In genomic region chr2:118858485-118859156, GRCh38 we compare ENCODE assay signal across 19 cellular contexts. TPM values are rescaled to one million over a fixed set of nuclear protein-coding genes. Genes with fewer than 3 reads are reported as not detected.
"Had no signal": no experiment of that assay in that cellular context is flagged by ENCODE, and none has a peak within 500 bp of the region (broad histone marks: within the 10 kb centered on the region; RNA-seq: fewer than 3 reads in every experiment).

No MANE protein-coding gene starts in this region.

- DNase-seq: activated CD4-positive, alpha-beta memory T cell treated with anti-CD3 and anti-CD28 coated beads, Interleukin-2, amount 10 ng/mL, durations not matched to agents 7 days and 5 days; activated CD4-positive, alpha-beta T cell treated with anti-CD3 and anti-CD28 coated beads for 36 hours; activated naive CD4-positive, alpha-beta T cell; activated naive CD8-positive, alpha-beta T cell treated with anti-CD3 and anti-CD28 coated beads, Interleukin-2, amount 50 U/mL, for 24 hours; effector memory CD4-positive, alpha-beta T cell; hippocampal formation; immature natural killer cell; left colon; mammary epithelial cell; mucosa of descending colon; naive thymus-derived CD8-positive, alpha-beta T cell; stimulated activated CD4-positive, alpha-beta T cell treated with anti-CD3 and anti-CD28 coated beads, Interleukin-4, amount 100 ng/mL, for 4 hours; SW 1271; thyroid gland had no signal

- H3K9me3 Mint-ChIP-seq: activated CD4-positive, alpha-beta memory T cell treated with anti-CD3 and anti-CD28 coated beads, Interleukin-2, amount 10 ng/mL, durations not matched to agents 7 days and 5 days; activated naive CD8-positive, alpha-beta T cell treated with anti-CD3 and anti-CD28 coated beads, Interleukin-2, amount 50 U/mL, for 24 hours; immature natural killer cell; naive thymus-derived CD8-positive, alpha-beta T cell; T-helper 2 cell treated with Interferon-gamma antibody and Interleukin-4, amounts not matched to agents 5 μg/mL and 100 μg/mL, for 36 hours had no signal

- H3K36me3 Mint-ChIP-seq: naive thymus-derived CD8-positive, alpha-beta T cell had no signal

- H3K4me3 ChIP-seq: ascending aorta, mucosa of descending colon, thyroid gland had no signal

- H3K4me3 Mint-ChIP-seq: activated CD4-positive, alpha-beta memory T cell treated with anti-CD3 and anti-CD28 coated beads, Interleukin-2, amount 10 ng/mL, durations not matched to agents 7 days and 5 days; activated CD4-positive, alpha-beta T cell treated with anti-CD3 and anti-CD28 coated beads for 36 hours; activated naive CD8-positive, alpha-beta T cell treated with anti-CD3 and anti-CD28 coated beads, Interleukin-2, amount 50 U/mL, for 24 hours; T-helper 2 cell treated with Interferon-gamma antibody and Interleukin-4, amounts not matched to agents 5 μg/mL and 100 μg/mL, for 36 hours had no signal

- H3K27ac ChIP-seq: ascending aorta, thyroid gland had no signal

- ATAC-seq: activated CD4-positive, alpha-beta T cell treated with anti-CD3 and anti-CD28 coated beads for 36 hours; activated naive CD8-positive, alpha-beta T cell treated with anti-CD3 and anti-CD28 coated beads, Interleukin-2, amount 50 U/mL, for 24 hours; left colon; mucosa of descending colon; naive thymus-derived CD8-positive, alpha-beta T cell had no signal

- H3K9me3 ChIP-seq: ascending aorta, mucosa of descending colon, thyroid gland had no signal

- H3K36me3 ChIP-seq: ascending aorta, thyroid gland had no signal

- H3K27ac Mint-ChIP-seq: activated CD4-positive, alpha-beta memory T cell treated with anti-CD3 and anti-CD28 coated beads, Interleukin-2, amount 10 ng/mL, durations not matched to agents 7 days and 5 days; activated CD4-positive, alpha-beta T cell treated with anti-CD3 and anti-CD28 coated beads for 36 hours; activated naive CD8-positive, alpha-beta T cell treated with anti-CD3 and anti-CD28 coated beads, Interleukin-2, amount 50 U/mL, for 24 hours; immature natural killer cell; T-helper 2 cell treated with Interferon-gamma antibody and Interleukin-4, amounts not matched to agents 5 μg/mL and 100 μg/mL, for 36 hours had no signal

RNA-seq across cellular contexts. Expression of gene EN1, which starts 11.2 kb away (rescaled TPM):
- total RNA-seq: activated CD4-positive, alpha-beta memory T cell treated with anti-CD3 and anti-CD28 coated beads, Interleukin-2, amount 10 ng/mL, durations not matched to agents 7 days and 5 days; activated CD4-positive, alpha-beta T cell treated with anti-CD3 and anti-CD28 coated beads for 36 hours; ascending aorta; epithelial cell of proximal tubule; left colon; mucosa of descending colon; naive thymus-derived CD8-positive, alpha-beta T cell; osteocyte; pulmonary artery endothelial cell had no signal
- polyA plus RNA-seq: immature natural killer cell; mammary epithelial cell; naive thymus-derived CD8-positive, alpha-beta T cell had no signal
